In genomic region chr14:21995332-21995731, GRCh38 we compare ENCODE assay signal across 23 cellular contexts.
DNase-seq lines count a peak whose midpoint lies in the region; ATAC-seq and TF ChIP-seq lines count a peak whose summit lies in the region.
"Had no signal": no experiment of that assay in that cellular context is flagged by ENCODE, and none has a peak within 500 bp of the region (broad histone marks: within the 10 kb centered on the region; RNA-seq: fewer than 3 reads in every experiment).

No MANE protein-coding gene starts in this region.

- H3K9me2 ChIP-seq in Loucy (replicated peaks; ENCODE audit: low read depth, low read length) = no peaks in the 10 kb centered on the region
- H3K9me2 ChIP-seq: SK-N-SH had no signal

- no peaks in the 10 kb centered on the region for H3F3A ChIP-seq in Loucy (ENCODE audit: low read depth)

- H2AFZ ChIP-seq in Loucy (ENCODE audit: low read length) = 0 out of 2 replicates have a peak overlapping the region, but pooled peaks have one; percentile 10

- H3K27ac Mint-ChIP-seq in activated naive CD4-positive, alpha-beta T cell treated with anti-CD3 and anti-CD28 coated beads for 36 hours = peak overlapping the region; percentile 96
- H3K27ac Mint-ChIP-seq in activated T-helper 17 cell treated with anti-CD3 and anti-CD28 coated beads, Interleukin-2, amount 50 U/mL, for 72 hours = no peak overlapping the region
- no peak overlapping the region for H3K27ac Mint-ChIP-seq in stimulated activated effector memory CD8-positive, alpha-beta T cell treated with anti-CD3 and anti-CD28 coated beads, Interleukin-12 subunit alpha, Interleukin-12 subunit beta, amount 100 ng/mL, for 72 hours
- H3K27ac Mint-ChIP-seq: HFFc6 had no signal

- no peak overlapping the region for H3K9ac ChIP-seq in Loucy (ENCODE audit: low read depth, low read length, poor library complexity, severe bottlenecking)
- H3K9ac ChIP-seq: SK-N-SH had no signal

- no peak for ATAC-seq in activated T-helper 17 cell treated with anti-CD3 and anti-CD28 coated beads, Interleukin-2, amount 50 U/mL, for 72 hours (replicated peaks)
- no peak for ATAC-seq in stimulated activated effector memory CD8-positive, alpha-beta T cell treated with anti-CD3 and anti-CD28 coated beads, Interleukin-12 subunit alpha, Interleukin-12 subunit beta, amount 100 ng/mL, for 72 hours
- ATAC-seq in GM21619 (IDR thresholded peaks at IDR 0.05; ENCODE audit: unreplicated experiment) = no peak
- ATAC-seq: PC-3 had no signal

- H3K9me3 ChIP-seq in Loucy (ENCODE audit: insufficient read depth, low read depth, low read length) (no peaks in the 10 kb centered on the region), A673 (ENCODE audit: low read depth, low read length, poor library complexity, severe bottlenecking) (no peaks in the 10 kb centered on the region)
- H3K9me3 ChIP-seq: BE2C, HAP-1, SK-N-SH had no signal

- H3K4me3 ChIP-seq in Loucy (ENCODE audit: low read length, poor library complexity, severe bottlenecking) = no peak overlapping the region
- no peak overlapping the region for H3K4me3 ChIP-seq in A673 (ENCODE audit: low read depth, low read length, poor library complexity, severe bottlenecking)
- H3K4me3 ChIP-seq: HAP-1 had no signal

- no peak for DNase-seq in activated naive CD4-positive, alpha-beta T cell treated with anti-CD3 and anti-CD28 coated beads for 36 hours
- no peak for DNase-seq in activated naive CD4-positive, alpha-beta T cell (lab: John Stamatoyannopoulos, UW)
- no peak for DNase-seq in stimulated activated effector memory CD8-positive, alpha-beta T cell treated with anti-CD3 and anti-CD28 coated beads, Interleukin-12 subunit alpha, Interleukin-12 subunit beta, amount 100 ng/mL, for 72 hours (ENCODE audit: low spot score in 2 of 2)
- DNase-seq in A673 (ENCODE audit: low spot score) = no peak
- DNase-seq: ACHN; BE2C; DMS53; GOT3; HFFc6; IMR-90; KG1; MM.1S; NCI-H2029; NCI-H446 treated with DMSO at 0.1 percent for 48 hours; NCI-H526; NCI-H82; NK-92 treated with Interleukin-12 subunit alpha and Interleukin-12 subunit beta, amount 100 ng/mL, for 24 hours; PC-3; SK-N-SH had no signal

- H3K36me3 Mint-ChIP-seq in activated naive CD4-positive, alpha-beta T cell treated with anti-CD3 and anti-CD28 coated beads for 36 hours (ENCODE audit: low read depth) = peaks cover 8% of the 10 kb centered on the region
- H3K36me3 Mint-ChIP-seq in activated T-helper 17 cell treated with anti-CD3 and anti-CD28 coated beads, Interleukin-2, amount 50 U/mL, for 72 hours (ENCODE audit: low read depth) = peaks cover 16% of the 10 kb centered on the region
- peaks cover 11% of the 10 kb centered on the region for H3K36me3 Mint-ChIP-seq in stimulated activated effector memory CD8-positive, alpha-beta T cell treated with anti-CD3 and anti-CD28 coated beads, Interleukin-12 subunit alpha, Interleukin-12 subunit beta, amount 100 ng/mL, for 72 hours

- H3K4me2 ChIP-seq in Loucy (ENCODE audit: low read depth, low read length, poor library complexity, severe bottlenecking) = no peak overlapping the region
- H3K4me2 ChIP-seq: SK-N-SH had no signal

- BruUV-seq in A673 (replicated peaks; lab: Mats Ljungman, UMichigan) = no TSS peak

- POLR2A ChIA-PET in A673 (lab: Charles Lee; ENCODE audit: low non-redundant PET) = no interaction called here

- TF ChIP-seq CTCF in Loucy (conservative IDR thresholded peaks at IDR 0.05; ENCODE audit: low read length) (no peak), A673 (conservative IDR thresholded peaks at IDR 0.05; ENCODE audit: low read depth, low read length) (no peak)

- H3K9me3 Mint-ChIP-seq in activated naive CD4-positive, alpha-beta T cell treated with anti-CD3 and anti-CD28 coated beads for 36 hours = no peaks in the 10 kb centered on the region
- no peaks in the 10 kb centered on the region for H3K9me3 Mint-ChIP-seq in activated T-helper 17 cell treated with anti-CD3 and anti-CD28 coated beads, Interleukin-2, amount 50 U/mL, for 72 hours
- H3K9me3 Mint-ChIP-seq in stimulated activated effector memory CD8-positive, alpha-beta T cell treated with anti-CD3 and anti-CD28 coated beads, Interleukin-12 subunit alpha, Interleukin-12 subunit beta, amount 100 ng/mL, for 72 hours = no peaks in the 10 kb centered on the region

- intact Hi-C loops in activated naive CD4-positive, alpha-beta T cell treated with anti-CD3 and anti-CD28 coated beads for 36 hours (cut with micrococcal nuclease) = loop anchor here (10.0 kb wide), 2 partner anchors 499 to 859 kb away; no protein-coding TSS in a partner anchor
- intact Hi-C loops in A673 (cut with micrococcal nuclease; ENCODE audit: unreplicated experiment) = no loop called here

- H3K27me3 ChIP-seq in Loucy (ENCODE audit: insufficient read depth, low read length, poor library complexity, severe bottlenecking) (no peaks in the 10 kb centered on the region), A673 (replicated peaks; ENCODE audit: insufficient read depth, low read depth, low read length, poor library complexity) (no peaks in the 10 kb centered on the region)
- H3K27me3 ChIP-seq: BE2C had no signal

- CTCF ChIA-PET in activated naive CD4-positive, alpha-beta T cell treated with anti-CD3 and anti-CD28 coated beads for 36 hours (lab: Charles Lee) = interaction anchor here (0.6 kb wide), 2 partner anchors 17 to 859 kb away, joined by 3 read pairs; no protein-coding TSS in a partner anchor
- CTCF ChIA-PET in A673 (lab: Charles Lee) = no interaction called here

- H3K4me1 ChIP-seq in Loucy (ENCODE audit: insufficient read depth, low read length, poor library complexity, severe bottlenecking) (peaks cover 32% of the 10 kb centered on the region), A673 (ENCODE audit: insufficient read depth, low read length, poor library complexity, severe bottlenecking) (no peaks in the 10 kb centered on the region)
- H3K4me1 ChIP-seq: BE2C, HAP-1 had no signal

- no peaks in the 10 kb centered on the region for H3K79me2 ChIP-seq in Loucy (ENCODE audit: insufficient read depth, low read length)

- H3K27ac ChIP-seq in A673 (ENCODE audit: low read depth, low read length, poor library complexity, severe bottlenecking) = no peak overlapping the region

- no peak overlapping the region for H3K4me3 Mint-ChIP-seq in activated naive CD4-positive, alpha-beta T cell treated with anti-CD3 and anti-CD28 coated beads for 36 hours
- peak overlapping the region; percentile 88 for H3K4me3 Mint-ChIP-seq in activated T-helper 17 cell treated with anti-CD3 and anti-CD28 coated beads, Interleukin-2, amount 50 U/mL, for 72 hours
- H3K4me3 Mint-ChIP-seq in stimulated activated effector memory CD8-positive, alpha-beta T cell treated with anti-CD3 and anti-CD28 coated beads, Interleukin-12 subunit alpha, Interleukin-12 subunit beta, amount 100 ng/mL, for 72 hours = peak overlapping the region; percentile 72
- H3K4me3 Mint-ChIP-seq: HFFc6 had no signal

- no peaks in the 10 kb centered on the region for H4K20me1 ChIP-seq in Loucy (ENCODE audit: insufficient read depth, low read length, poor library complexity, severe bottlenecking)

- H3K27me3 Mint-ChIP-seq in activated naive CD4-positive, alpha-beta T cell treated with anti-CD3 and anti-CD28 coated beads for 36 hours (ENCODE audit: low read depth) = no peaks in the 10 kb centered on the region
- H3K27me3 Mint-ChIP-seq in activated T-helper 17 cell treated with anti-CD3 and anti-CD28 coated beads, Interleukin-2, amount 50 U/mL, for 72 hours = no peaks in the 10 kb centered on the region

- H3K36me3 ChIP-seq in Loucy (ENCODE audit: insufficient read depth, low read length) = no peaks in the 10 kb centered on the region
- no peaks in the 10 kb centered on the region for H3K36me3 ChIP-seq in A673 (ENCODE audit: insufficient read depth, low read length, poor library complexity, severe bottlenecking)
- H3K36me3 ChIP-seq: BE2C, HAP-1 had no signal

- H3K4me1 Mint-ChIP-seq in activated naive CD4-positive, alpha-beta T cell treated with anti-CD3 and anti-CD28 coated beads for 36 hours (ENCODE audit: low read depth) = peaks cover 33% of the 10 kb centered on the region
- no peaks in the 10 kb centered on the region for H3K4me1 Mint-ChIP-seq in activated T-helper 17 cell treated with anti-CD3 and anti-CD28 coated beads, Interleukin-2, amount 50 U/mL, for 72 hours
- H3K4me1 Mint-ChIP-seq in stimulated activated effector memory CD8-positive, alpha-beta T cell treated with anti-CD3 and anti-CD28 coated beads, Interleukin-12 subunit alpha, Interleukin-12 subunit beta, amount 100 ng/mL, for 72 hours = no peaks in the 10 kb centered on the region
